11 cellular contexts compared by ENCODE assay signal in genomic region chr4:24924309-24924781, GRCh38. TPM values are rescaled to one million over a fixed set of nuclear protein-coding genes. Genes with fewer than 3 reads are reported as not detected.
A peak's percentile ranks its signal among the peaks of the same experiment; 100 is the strongest.
DNase-seq lines count a peak whose midpoint lies in the region; FAIRE-seq and TF ChIP-seq lines count a peak whose summit lies in the region.
"Had no signal": no experiment of that assay in that cellular context is flagged by ENCODE, and none has a peak within 500 bp of the region (broad histone marks: within the 10 kb centered on the region; RNA-seq: fewer than 3 reads in every experiment).

No MANE protein-coding gene starts in this region.

- no peaks in the 10 kb centered on the region for H4K20me1 ChIP-seq in astrocyte (ENCODE audit: insufficient read depth, low read length)

- DNase-seq in HFFc6, result peak; percentile 97
- DNase-seq in astrocyte (ENCODE audit: low read depth), result peak; percentile 100
- DNase-seq in foreskin melanocyte, result peak; percentile 100
- DNase-seq in DMS79 (lab: John Stamatoyannopoulos, UW), result no peak
- DNase-seq in GM20000 (ENCODE audit: low spot score), result no peak
- DNase-seq in activated CD4-positive, alpha-beta T cell treated with anti-CD3 and anti-CD28 coated beads, Interleukin-2, amount 50 U/mL, for 4 hours, result no peak
- DNase-seq in NCI-H345 (lab: John Stamatoyannopoulos, UW), result no peak
- DNase-seq: mucosa of descending colon, NCI-H2227 treated with DMSO at 0.1 percent for 48 hours, PC-3 had no signal

- H3K27me3 ChIP-seq in astrocyte (ENCODE audit: insufficient read depth, low read length), result no peaks in the 10 kb centered on the region

- no peak overlapping the region for H3K4me3 ChIP-seq in astrocyte (ENCODE audit: insufficient read depth, low read depth, low read length)
- H3K4me3 ChIP-seq: mucosa of descending colon had no signal

- peaks cover 14% of the 10 kb centered on the region for H3K27me3 Mint-ChIP-seq in HFFc6 (ENCODE audit: insufficient read depth)
- peaks cover 3% of the 10 kb centered on the region for H3K27me3 Mint-ChIP-seq in astrocyte (ENCODE audit: low read depth, unreplicated experiment)

- peaks cover 37% of the 10 kb centered on the region for H3K4me1 Mint-ChIP-seq in HFFc6 (ENCODE audit: low read depth)
- peaks cover 18% of the 10 kb centered on the region for H3K4me1 Mint-ChIP-seq in astrocyte (ENCODE audit: low read depth, unreplicated experiment)

- peak; percentile 95 for FAIRE-seq in astrocyte (lab: Jason Lieb, UNC)

- H3K79me2 ChIP-seq in astrocyte (ENCODE audit: insufficient read depth, low read length), result no peaks in the 10 kb centered on the region

- peaks cover 6% of the 10 kb centered on the region for H3K36me3 Mint-ChIP-seq in HFFc6 (ENCODE audit: low read depth)
- H3K36me3 Mint-ChIP-seq in astrocyte (ENCODE audit: low read depth, unreplicated experiment), result no peaks in the 10 kb centered on the region
- H3K36me3 Mint-ChIP-seq: activated naive CD4-positive, alpha-beta T cell treated with anti-CD3 and anti-CD28 coated beads, Interleukin-2, amount 50 U/mL, for 72 hours had no signal

- peak overlapping the region; percentile 47 for H3K4me2 ChIP-seq in astrocyte (ENCODE audit: low read length)

- peaks cover 4% of the 10 kb centered on the region for H3K9me3 ChIP-seq in astrocyte (ENCODE audit: insufficient read depth, low read depth, low read length)

- H2AFZ ChIP-seq in astrocyte (ENCODE audit: low read depth, low read length), result no peak overlapping the region

- TF ChIP-seq CTCF in HFFc6 (IDR thresholded peaks at IDR 0.05), result no peak
- TF ChIP-seq CTCF in astrocyte (IDR thresholded peaks at IDR 0.05; ENCODE audit: insufficient read depth, low read depth, low read length), result no peak
- no peak for TF ChIP-seq CTCF in GM20000 (IDR thresholded peaks at IDR 0.05; ENCODE audit: extremely low read depth, missing control alignments)

- peaks cover 16% of the 10 kb centered on the region for H3K4me1 ChIP-seq in astrocyte (ENCODE audit: insufficient read depth, low read length)

- peak overlapping the region; percentile 54 for H3K27ac Mint-ChIP-seq in HFFc6
- no peak overlapping the region for H3K27ac Mint-ChIP-seq in astrocyte (ENCODE audit: unreplicated experiment)
- H3K27ac Mint-ChIP-seq: activated naive CD4-positive, alpha-beta T cell treated with anti-CD3 and anti-CD28 coated beads, Interleukin-2, amount 50 U/mL, for 72 hours had no signal

- H3K9me3 Mint-ChIP-seq in HFFc6, result peaks cover 10% of the 10 kb centered on the region; the same call in 1 of the 2 replicates
- H3K9me3 Mint-ChIP-seq in astrocyte (ENCODE audit: unreplicated experiment), result peaks cover 3% of the 10 kb centered on the region

- H3K36me3 ChIP-seq in astrocyte (ENCODE audit: insufficient read depth, low read length), result no peaks in the 10 kb centered on the region

- H3K9ac ChIP-seq in astrocyte (ENCODE audit: low read length), result no peak overlapping the region

- H3K4me3 Mint-ChIP-seq in HFFc6 (peak overlapping the region; percentile 7; the same call in 1 of the 2 replicates), astrocyte (ENCODE audit: unreplicated experiment) (no peak overlapping the region)

- H3K27ac ChIP-seq in astrocyte (ENCODE audit: low read depth, low read length), result peak overlapping the region; percentile 44

RNA-seq across cellular contexts. Expression of gene CCDC149, which starts 11.5 kb away (rescaled TPM):
- total RNA-seq in HFFc6 (2021; fragmentation: NEBNext Ultra II Directional; extraction: Animal tissue kit (Norgen Biotek cat#: 25700)), result 10 to 100 TPM; 10.9 to 13.5 (median 12.9) TPM
- total RNA-seq in astrocyte, result 10.2 and 13.8 TPM in 2 replicates

Comparison
In these comparisons a context has a peak if more than half of its experiments do, and no peak if none do; other contexts are left out.
1. DNase-seq: peak in HFFc6 (single experiment), astrocyte (single experiment) and foreskin melanocyte (single experiment); none in DMS79 (single experiment), GM20000 (single experiment), activated CD4-positive, alpha-beta T cell treated with anti-CD3 and anti-CD28 coated beads, Interleukin-2, amount 50 U/mL, for 4 hours (0 of 2) and NCI-H345 (single experiment).